In genomic region chr2:23814963-23815362, GRCh38 we compare ENCODE assay signal across 1 cellular context.
TF ChIP-seq lines count a peak whose summit lies in the region.

No MANE protein-coding gene starts in this region.

TF ChIP-seq in K562, 482 proteins besides CTCF, POLR2A, EP300 and RAD21 (continued from another document and continues in another):
- TF ChIP-seq PBX2 (CRISPR knock-in tag; IDR thresholded peaks at IDR 0.05; ENCODE audit: low read depth) (no peak), PBX2 (tag; conservative IDR thresholded peaks at IDR 0.05; ENCODE audit: low read depth) (peak; percentile 41), USF1 (CRISPR knock-in tag; IDR thresholded peaks at IDR 0.05) (no peak), NCOR1 (IDR thresholded peaks at IDR 0.05) (peak; percentile 90), ZNF134 (CRISPR knock-in tag; conservative IDR thresholded peaks at IDR 0.05) (no peak), SMAD3 (CRISPR knock-in tag; conservative IDR thresholded peaks at IDR 0.05) (no peak), FOSL1 (tag; conservative IDR thresholded peaks at IDR 0.05) (peak; percentile 45; the same call in 1 of the 2 replicates), CHAMP1 (IDR thresholded peaks at IDR 0.05) (peak; percentile 91; the same call in 1 of the 2 replicates), HDAC2 (IDR thresholded peaks at IDR 0.05) (peak; percentile 57; the same call in 1 of the 2 replicates), ADNP (tag; IDR thresholded peaks at IDR 0.05) (peak; percentile 56; the same call in 1 of the 2 replicates), NCOA4 (IDR thresholded peaks at IDR 0.05; ENCODE audit: partially characterized antibody) (peak; percentile 13), NFIC (IDR thresholded peaks at IDR 0.05) (peak; percentile 76), GATAD2B (IDR thresholded peaks at IDR 0.05; ENCODE audit: borderline replicate concordance) (no peak), MLLT1 (IDR thresholded peaks at IDR 0.05) (0 out of 4 replicates have a peak, but pooled peaks of 1 of the 2 experiments have one; percentile 34), POU5F1 (IDR thresholded peaks at IDR 0.05; ENCODE audit: borderline replicate concordance, low read depth, low read length, partially characterized antibody) (no peak), HINFP (tag; conservative IDR thresholded peaks at IDR 0.05; ENCODE audit: low read depth) (no peak), ZNF76 (CRISPR knock-in tag; IDR thresholded peaks at IDR 0.05; ENCODE audit: borderline replicate concordance) (no peak), STAT5A (IDR thresholded peaks at IDR 0.05; ENCODE audit: borderline replicate concordance, low read length) (peak; percentile 40; the same call in 1 of the 2 replicates), CBX3 (IDR thresholded peaks at IDR 0.05; ENCODE audit: borderline replicate concordance in 1 of 2, low read length in 2 of 2) (no peak), ZNF589 (CRISPR knock-in tag; IDR thresholded peaks at IDR 0.05; ENCODE audit: low read depth) (no peak), CBFA2T3 (IDR thresholded peaks at IDR 0.05) (peak; percentile 93), MEIS2 (IDR thresholded peaks at IDR 0.05; ENCODE audit: partially characterized antibody) (peak; percentile 78), PKNOX1 (IDR thresholded peaks at IDR 0.05) (peak; percentile 92), HNRNPK (IDR thresholded peaks at IDR 0.05; ENCODE audit: low read depth, low read length, poor library complexity, severe bottlenecking) (no peak), RFX5 (IDR thresholded peaks at IDR 0.05; ENCODE audit: low read depth, low read length) (no peak), PRDM10 (IDR thresholded peaks at IDR 0.05; ENCODE audit: partially characterized antibody) (no peak), ZNF384 (IDR thresholded peaks at IDR 0.05; ENCODE audit: low read depth, low read length) (peak; percentile 50), ZNF644 (tag; IDR thresholded peaks at IDR 0.05; ENCODE audit: low read depth) (peak; percentile 60; the same call in 1 of the 2 replicates), PML (IDR thresholded peaks at IDR 0.05; ENCODE audit: low read length) (peak; percentile 67; the same call in 1 of the 2 replicates), MECOM (CRISPR knock-in tag; IDR thresholded peaks at IDR 0.05) (peak; percentile 75; the same call in 1 of the 2 replicates), ZNF766 (CRISPR knock-in tag; conservative IDR thresholded peaks at IDR 0.05) (0 out of 2 replicates have a peak, but pooled peaks have one; percentile 37), AFF1 (IDR thresholded peaks at IDR 0.05; ENCODE audit: low read depth in 1 of 2, partially characterized antibody in 2 of 2) (peak in 1 of 2 experiments; percentile 34), CREB1 (IDR thresholded peaks at IDR 0.05) (no peak), CREB1 (CRISPR knock-in tag; IDR thresholded peaks at IDR 0.05) (no peak), ZNF263 (CRISPR knock-in tag; IDR thresholded peaks at IDR 0.05; ENCODE audit: borderline replicate concordance) (no peak), RNF219 (CRISPR knock-in tag; IDR thresholded peaks at IDR 0.05) (no peak), ZEB2 (IDR thresholded peaks at IDR 0.05) (peak; percentile 24; the same call in 1 of the 2 replicates), HDAC1 (IDR thresholded peaks at IDR 0.05) (peak in 1 of 2 experiments; percentile 66; a peak in 2 of 4 replicates), CTBP1 (IDR thresholded peaks at IDR 0.05; ENCODE audit: borderline replicate concordance) (peak; percentile 46; the same call in 1 of the 2 replicates), TCF3 (CRISPR knock-in tag; IDR thresholded peaks at IDR 0.05) (peak; percentile 91), ARID1B (IDR thresholded peaks at IDR 0.05) (peak; percentile 97), SMARCC2 (IDR thresholded peaks at IDR 0.05; ENCODE audit: low read depth) (peak; percentile 57), RBM34 (IDR thresholded peaks at IDR 0.05; ENCODE audit: borderline replicate concordance, insufficient read depth, low read length) (no peak)
